In the genomic region with DNA sequence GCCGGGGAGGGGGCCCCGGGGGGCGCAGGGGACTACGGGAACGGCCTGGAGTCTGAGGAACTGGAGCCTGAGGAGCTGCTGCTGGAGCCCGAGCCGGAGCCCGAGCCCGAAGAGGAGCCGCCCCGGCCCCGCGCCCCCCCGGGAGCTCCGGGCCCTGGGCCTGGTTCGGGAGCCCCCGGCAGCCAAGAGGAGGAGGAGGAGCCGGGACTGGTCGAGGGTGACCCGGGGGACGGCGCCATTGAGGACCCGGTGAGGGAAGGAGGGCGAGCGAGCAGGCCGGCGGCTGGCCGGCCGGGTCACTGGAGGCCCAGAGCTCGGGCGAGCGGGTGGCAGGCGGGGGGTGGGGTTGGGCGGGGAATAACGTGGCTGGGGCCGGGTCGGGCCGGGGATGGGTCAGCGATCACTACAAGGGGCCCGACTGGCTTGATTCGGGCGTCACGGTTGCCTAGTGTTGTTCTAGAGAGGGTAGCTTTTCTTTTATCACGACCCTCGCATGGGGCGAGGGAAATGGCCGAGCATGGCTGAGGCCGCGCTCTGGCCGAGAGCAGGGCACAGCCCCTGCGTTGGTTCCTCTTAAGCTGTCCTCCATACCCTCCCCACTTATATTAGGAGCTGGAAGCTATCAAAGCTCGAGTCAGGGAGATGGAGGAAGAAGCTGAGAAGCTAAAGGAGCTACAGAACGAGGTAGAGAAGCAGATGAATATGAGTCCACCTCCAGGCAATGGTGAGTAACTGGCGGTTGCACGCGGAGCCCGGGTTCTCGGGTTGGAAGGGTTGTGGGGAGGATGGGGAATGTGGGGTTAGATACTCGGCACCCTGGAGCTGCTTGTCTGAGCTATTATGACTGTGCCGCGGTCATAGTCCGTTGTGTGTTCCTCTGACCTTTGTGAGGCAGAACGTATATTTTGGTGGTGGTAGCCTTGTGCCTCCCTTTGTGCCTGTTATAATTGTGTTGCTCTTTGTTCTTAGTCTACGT, we compare ENCODE assay signal across 8 cellular contexts. TPM values are rescaled to one million over a fixed set of nuclear protein-coding genes. Genes with fewer than 3 reads are reported as not detected.
A peak's percentile ranks its signal among the peaks of the same experiment; 100 is the strongest.
DNase-seq lines count a peak whose midpoint lies in the region; TF ChIP-seq lines count a peak whose summit lies in the region.

No MANE protein-coding gene starts in this region.

- H3K4me3 ChIP-seq in GM08714 (ENCODE audit: low read length) (peak overlapping the region; percentile 89), epithelial cell of proximal tubule (ENCODE audit: low read depth, low read length) (peak overlapping the region; percentile 97), muscle layer of duodenum (ENCODE audit: low read depth in 1 of 2, low read length in 2 of 2) (peak overlapping the region; percentile 75 to 94)

- peak overlapping the region; percentile 92 for H3K27ac ChIP-seq in muscle layer of duodenum (ENCODE audit: low read length)
- H3K27ac ChIP-seq in substantia nigra (ENCODE audit: low read depth, low read length, poor library complexity, severe bottlenecking) = peak overlapping the region; percentile 95

- POLR2A ChIA-PET in HEK293T (lab: Yijun Ruan, JAX) = interaction anchor here (0.7 to 8.9 kb wide), 31 partner anchors 10 to 867 kb away, joined by 3 to 256 read pairs (median 5); partner anchors contain the start of genes AP1G2, BCL2L2, CMTM5 and DCAF11

- H3K9me3 ChIP-seq in muscle layer of duodenum (ENCODE audit: control insufficient read depth in 1 of 2, low read length in 2 of 2) = no peaks in the 10 kb centered on the region

- peaks cover 23 to 31% of the 10 kb centered on the region in 2 donors for H3K36me3 ChIP-seq in muscle layer of duodenum (ENCODE audit: control insufficient read depth in 1 of 2, insufficient read depth in 2 of 2, low read length in 2 of 2)

- peaks cover 11 to 19% of the 10 kb centered on the region in 2 donors for H3K4me1 ChIP-seq in muscle layer of duodenum (ENCODE audit: control insufficient read depth in 1 of 2, insufficient read depth in 2 of 2, low read length in 2 of 2)

- DNase-seq in HEK293T (ENCODE audit: extremely low spot score) = peak; percentile 34
- DNase-seq in NCI-H2029 (lab: John Stamatoyannopoulos, UW) = peak; percentile 79
- peak; percentile 18 to 34 for DNase-seq in activated CD8-positive, alpha-beta memory T cell treated with anti-CD3 and anti-CD28 coated beads for 4 hours (ENCODE audit: low read depth in 2 of 2)
- DNase-seq in epithelial cell of proximal tubule (ENCODE audit: low read depth) = no peak
- peak in 32 of 49 donors; percentile 31 to 84 (median 64) for DNase-seq in substantia nigra (lab: John Stamatoyannopoulos, UW)
- DNase-seq in putamen (ENCODE audit: low spot score) = no peak

- no peak for TF ChIP-seq CTCF in epithelial cell of proximal tubule (conservative IDR thresholded peaks at IDR 0.05; ENCODE audit: low read depth, low read length)

- CTCF ChIA-PET in HEK293T (lab: Yijun Ruan, JAX) = interaction anchor here (0.6 to 2.6 kb wide), 7 partner anchors 16 to 217 kb away, joined by 3 to 13 read pairs (median 4); partner anchors contain the start of gene BCL2L2

- H3K27me3 ChIP-seq in muscle layer of duodenum (ENCODE audit: low read depth, low read length) = no peaks in the 10 kb centered on the region

TF ChIP-seq in HEK293T, 16 proteins besides CTCF, POLR2A, EP300 and RAD21:
- TF ChIP-seq SP1 (IDR thresholded peaks at IDR 0.05) (no peak), HDGF (IDR thresholded peaks at IDR 0.05; ENCODE audit: borderline replicate concordance) (no peak), L3MBTL2 (conservative IDR thresholded peaks at IDR 0.05) (no peak), BHLHE40 (IDR thresholded peaks at IDR 0.05; ENCODE audit: borderline replicate concordance) (no peak), FOXK2 (IDR thresholded peaks at IDR 0.05) (no peak), FOXM1 (IDR thresholded peaks at IDR 0.05; ENCODE audit: borderline replicate concordance) (no peak), NFRKB (IDR thresholded peaks at IDR 0.05) (no peak), TARDBP (IDR thresholded peaks at IDR 0.05) (no peak), LEF1 (IDR thresholded peaks at IDR 0.05; ENCODE audit: borderline replicate concordance) (no peak), CTBP1 (IDR thresholded peaks at IDR 0.05; ENCODE audit: borderline replicate concordance) (no peak), ARNT (IDR thresholded peaks at IDR 0.05) (no peak), ZNF384 (IDR thresholded peaks at IDR 0.05) (no peak), ELF4 (IDR thresholded peaks at IDR 0.05) (no peak), FOXA1 (IDR thresholded peaks at IDR 0.05) (no peak), SUZ12 (IDR thresholded peaks at IDR 0.05) (no peak)
- TF ChIP-seq, protein P1, sequence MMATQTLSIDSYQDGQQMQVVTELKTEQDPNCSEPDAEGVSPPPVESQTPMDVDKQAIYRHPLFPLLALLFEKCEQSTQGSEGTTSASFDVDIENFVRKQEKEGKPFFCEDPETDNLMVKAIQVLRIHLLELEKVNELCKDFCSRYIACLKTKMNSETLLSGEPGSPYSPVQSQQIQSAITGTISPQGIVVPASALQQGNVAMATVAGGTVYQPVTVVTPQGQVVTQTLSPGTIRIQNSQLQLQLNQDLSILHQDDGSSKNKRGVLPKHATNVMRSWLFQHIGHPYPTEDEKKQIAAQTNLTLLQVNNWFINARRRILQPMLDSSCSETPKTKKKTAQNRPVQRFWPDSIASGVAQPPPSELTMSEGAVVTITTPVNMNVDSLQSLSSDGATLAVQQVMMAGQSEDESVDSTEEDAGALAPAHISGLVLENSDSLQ (IDR thresholded peaks at IDR 0.05) = no peak
TF ChIP-seq in HEK293T: peak in this region for 0.

RNA-seq across cellular contexts. Expression of gene PABPN1, which starts 0.6 kb away (rescaled TPM):
- 62.2 and 79.9 TPM in 2 replicates for total RNA-seq in epithelial cell of proximal tubule

RNA-seq across cellular contexts. Expression of gene BCL2L2, which starts 15.2 kb away (rescaled TPM):
- 10.7 and 13.3 TPM in 2 replicates for total RNA-seq in epithelial cell of proximal tubule

RNA-seq across cellular contexts. Expression of gene PPP1R3E, which starts 19.2 kb away (rescaled TPM):
- 1.5 and 1.6 TPM in 2 replicates for total RNA-seq in epithelial cell of proximal tubule

RNA-seq across cellular contexts. Expression of gene SLC22A17, which starts 30.8 kb away (rescaled TPM):
- total RNA-seq in epithelial cell of proximal tubule = 4.3 and 7.3 TPM in 2 replicates

RNA-seq across cellular contexts. Expression of gene HOMEZ, which starts 35.9 kb away (rescaled TPM):
- total RNA-seq in epithelial cell of proximal tubule = 10.4 and 11.6 TPM in 2 replicates

Comparison
In these comparisons a context has a peak if more than half of its experiments do, and no peak if none do; other contexts are left out.
1. DNase-seq: peak in HEK293T (single experiment), NCI-H2029 (single experiment), activated CD8-positive, alpha-beta memory T cell treated with anti-CD3 and anti-CD28 coated beads for 4 hours (2 of 2) and substantia nigra (32 of 49); none in epithelial cell of proximal tubule (single experiment) and putamen (single experiment).
2. Peak in every context shown above with its lines, with median percentiles within 50 percentile points of each other: H3K4me3 ChIP-seq.